16 cellular contexts compared by ENCODE assay signal in genomic region chr4:94523617-94524016, GRCh38.
A peak's percentile ranks its signal among the peaks of the same experiment; 100 is the strongest.
DNase-seq lines count a peak whose midpoint lies in the region; ATAC-seq and TF ChIP-seq lines count a peak whose summit lies in the region.
"Had no signal": no experiment of that assay in that cellular context is flagged by ENCODE, and none has a peak within 500 bp of the region (broad histone marks: within the 10 kb centered on the region; RNA-seq: fewer than 3 reads in every experiment).

No MANE protein-coding gene starts in this region.

- 92% methylated on average over 3 of the region's 3 CpGs for WGBS in esophagus muscularis mucosa

- H3K27ac ChIP-seq in HCT116 (ENCODE audit: low read depth, low read length) = peak overlapping the region; percentile 63; the same call in 1 of the 2 replicates
- peak overlapping the region; percentile 44 for H3K27ac ChIP-seq in SJSA1
- H3K27ac ChIP-seq in esophagus muscularis mucosa (replicated peaks in 1 of 4) = peak overlapping the region in 3 of 4 donors; percentile 21 to 58 (median 42)
- peak overlapping the region; percentile 68 to 99 (median 84) for H3K27ac ChIP-seq in gastrocnemius medialis

- H3K9me2 ChIP-seq in HCT116 (ENCODE audit: insufficient read depth) = 0 out of 2 replicates have a peak, but pooled peaks cover 2% of the 10 kb centered on the region

- no peaks in the 10 kb centered on the region for H4K20me1 ChIP-seq in HCT116 (ENCODE audit: insufficient read depth)

- ATAC-seq in HCT116 (peak; percentile 82), gastrocnemius medialis (peak in 1 of 2 donors; percentile 32)

- POLR2A ChIA-PET in HCT116 (lab: Charles Lee) = no interaction called here

- no peak overlapping the region for H2AFZ ChIP-seq in HCT116 (ENCODE audit: low read depth, low read length, poor library complexity, severe bottlenecking)

- peaks cover 9% of the 10 kb centered on the region for H3K79me2 ChIP-seq in HCT116 (ENCODE audit: insufficient read depth, low read length)

- H3K9ac ChIP-seq in HCT116 (ENCODE audit: low read length) = no peak overlapping the region

- H3K4me1 ChIP-seq in HCT116 (ENCODE audit: control insufficient read depth in 1 of 2, insufficient read depth in 2 of 2, low read length in 2 of 2) = peaks cover 31 to 48% of the 10 kb centered on the region in 2 experiments
- H3K4me1 ChIP-seq in SJSA1 (replicated peaks) = peaks cover 53% of the 10 kb centered on the region
- peaks cover 80 to 92% (median 86%) of the 10 kb centered on the region in 4 donors for H3K4me1 ChIP-seq in esophagus muscularis mucosa
- peaks cover 91% of the 10 kb centered on the region in 2 donors for H3K4me1 ChIP-seq in gastrocnemius medialis

- H3K4me2 ChIP-seq in HCT116 (ENCODE audit: low read length) = peak overlapping the region; percentile 52

- CTCF ChIA-PET in HCT116 (lab: Charles Lee) = no interaction called here

- no peak for TF ChIP-seq CTCF in HCT116 (IDR thresholded peaks at IDR 0.05 in 2 of 3, conservative IDR thresholded peaks at IDR 0.05 in 1 of 3; ENCODE audit: borderline replicate concordance in 1 of 3, insufficient read depth in 1 of 3, low read depth in 2 of 3, low read length in 2 of 3)
- TF ChIP-seq CTCF in esophagus muscularis mucosa (IDR thresholded peaks at IDR 0.05) = no peak
- no peak for TF ChIP-seq CTCF in gastrocnemius medialis (IDR thresholded peaks at IDR 0.05 in 4 of 5, conservative IDR thresholded peaks at IDR 0.05 in 1 of 5)

- BruUV-seq in HCT116 (replicated peaks; lab: Mats Ljungman, UMichigan) = no TSS peak

- in situ Hi-C loops in gastrocnemius medialis (cut with MboI; ENCODE audit: low sequenced_read_pairs in 4 of 4) = no loop called here

- H3K9me3 ChIP-seq in HCT116 (ENCODE audit: control insufficient read depth in 1 of 2, insufficient read depth in 1 of 2, low read depth in 1 of 2, low read length in 2 of 2) (no peaks in the 10 kb centered on the region), SJSA1 (replicated peaks) (no peaks in the 10 kb centered on the region), esophagus muscularis mucosa (no peaks in the 10 kb centered on the region), gastrocnemius medialis (no peaks in the 10 kb centered on the region)

- RAD21 ChIA-PET in HCT116 (lab: Charles Lee; ENCODE audit: low non-redundant PET in 1 of 2, low total read pairs in 2 of 2, uncharacterized antibody in 2 of 2, unreplicated experiment in 2 of 2) = no interaction called here

- intact Hi-C loops in HCT116 (cut with micrococcal nuclease) (no loop called here), esophagus muscularis mucosa (cut with DNase I) (no loop called here), gastrocnemius medialis (cut with DNase I; ENCODE audit: low total_unique reads) (no loop called here)

- H3K36me3 ChIP-seq in HCT116 (ENCODE audit: control insufficient read depth in 1 of 2, insufficient read depth in 2 of 2, low read length in 2 of 2) = no peaks in the 10 kb centered on the region
- H3K36me3 ChIP-seq in SJSA1 = peaks cover 18% of the 10 kb centered on the region
- H3K36me3 ChIP-seq in esophagus muscularis mucosa = peaks cover 0 to 23% (median 0%) of the 10 kb centered on the region in 4 donors
- H3K36me3 ChIP-seq in gastrocnemius medialis = no peaks in the 10 kb centered on the region

- no peak for TF ChIP-seq RAD21 in HCT116 (IDR thresholded peaks at IDR 0.05; ENCODE audit: low read depth)

- no peak for TF ChIP-seq EP300 in esophagus muscularis mucosa (IDR thresholded peaks at IDR 0.05)

- no peak overlapping the region; a peak in 1 of 4 replicates for H3K4me3 ChIP-seq in HCT116 (replicated peaks in 1 of 2; ENCODE audit: low read depth in 1 of 2, low read length in 2 of 2)
- H3K4me3 ChIP-seq in SJSA1 = no peak overlapping the region
- no peak overlapping the region for H3K4me3 ChIP-seq in esophagus muscularis mucosa
- no peak overlapping the region for H3K4me3 ChIP-seq in gastrocnemius medialis

- DNase-seq in HCT116 (ENCODE audit: low read depth, low spot score) = no peak
- peak in 1 of 2 experiments; percentile 60 for DNase-seq in SJSA1 (ENCODE audit: low read depth in 1 of 2, low spot score in 2 of 2)
- no peak for DNase-seq in esophagus muscularis mucosa (ENCODE audit: extremely low spot score)
- no peak for DNase-seq in gastrocnemius medialis
- DNase-seq in activated CD4-positive, alpha-beta T cell treated with anti-CD3 and anti-CD28 coated beads for 4 hours = no peak
- no peak for DNase-seq in SK-N-DZ (ENCODE audit: low spot score)
- DNase-seq in GM03348 (ENCODE audit: low spot score) = no peak
- no peak for DNase-seq in NCI-H345 (lab: John Stamatoyannopoulos, UW)
- DNase-seq: aorta; DMS 273 treated with DMSO at 0.1 percent for 48 hours; islet precursor cell; NCI-H1417 treated with DMSO at 0.1 percent for 48 hours; NCI-H446 treated with DMSO at 0.1 percent for 48 hours; nucleus accumbens; small intestine; stimulated activated naive CD4-positive, alpha-beta T cell had no signal

- no peak for TF ChIP-seq POLR2A in HCT116 (IDR thresholded peaks at IDR 0.05; ENCODE audit: borderline replicate concordance, extremely low read depth, insufficient read depth, insufficient read length)
- no peak for TF ChIP-seq POLR2A in esophagus muscularis mucosa (IDR thresholded peaks at IDR 0.05; ENCODE audit: low read depth)
- no peak for TF ChIP-seq POLR2A in gastrocnemius medialis (IDR thresholded peaks at IDR 0.05)

- H3K27me3 ChIP-seq in HCT116 (ENCODE audit: insufficient read depth, low read length) = no peaks in the 10 kb centered on the region
- no peaks in the 10 kb centered on the region for H3K27me3 ChIP-seq in SJSA1 (replicated peaks)
- no peaks in the 10 kb centered on the region for H3K27me3 ChIP-seq in esophagus muscularis mucosa
- no peaks in the 10 kb centered on the region for H3K27me3 ChIP-seq in gastrocnemius medialis

TF ChIP-seq in HCT116, 20 proteins besides CTCF, POLR2A, EP300 and RAD21:
- TF ChIP-seq CEBPB (IDR thresholded peaks at IDR 0.05; ENCODE audit: low read depth) (peak; percentile 42; the same call in 1 of the 2 replicates), CBX3 (IDR thresholded peaks at IDR 0.05; ENCODE audit: low read depth) (peak; percentile 61; the same call in 1 of the 2 replicates), YY1 (IDR thresholded peaks at IDR 0.05; ENCODE audit: extremely low read depth, insufficient replicate concordance, low read depth, low read length) (peak; percentile 77), ZFX (IDR thresholded peaks at IDR 0.05) (no peak), EZH2 (IDR thresholded peaks at IDR 0.05) (no peak), SP1 (IDR thresholded peaks at IDR 0.05; ENCODE audit: low read depth) (peak; percentile 26; the same call in 1 of the 2 replicates), JUND (IDR thresholded peaks at IDR 0.05) (peak; percentile 67), FOSL1 (IDR thresholded peaks at IDR 0.05; ENCODE audit: low read depth) (peak; percentile 70), SRF (IDR thresholded peaks at IDR 0.05; ENCODE audit: low read depth) (no peak), ZNF274 (IDR thresholded peaks at IDR 0.05; ENCODE audit: low read depth, low read length) (no peak)
- TF ChIP-seq, protein P1, sequence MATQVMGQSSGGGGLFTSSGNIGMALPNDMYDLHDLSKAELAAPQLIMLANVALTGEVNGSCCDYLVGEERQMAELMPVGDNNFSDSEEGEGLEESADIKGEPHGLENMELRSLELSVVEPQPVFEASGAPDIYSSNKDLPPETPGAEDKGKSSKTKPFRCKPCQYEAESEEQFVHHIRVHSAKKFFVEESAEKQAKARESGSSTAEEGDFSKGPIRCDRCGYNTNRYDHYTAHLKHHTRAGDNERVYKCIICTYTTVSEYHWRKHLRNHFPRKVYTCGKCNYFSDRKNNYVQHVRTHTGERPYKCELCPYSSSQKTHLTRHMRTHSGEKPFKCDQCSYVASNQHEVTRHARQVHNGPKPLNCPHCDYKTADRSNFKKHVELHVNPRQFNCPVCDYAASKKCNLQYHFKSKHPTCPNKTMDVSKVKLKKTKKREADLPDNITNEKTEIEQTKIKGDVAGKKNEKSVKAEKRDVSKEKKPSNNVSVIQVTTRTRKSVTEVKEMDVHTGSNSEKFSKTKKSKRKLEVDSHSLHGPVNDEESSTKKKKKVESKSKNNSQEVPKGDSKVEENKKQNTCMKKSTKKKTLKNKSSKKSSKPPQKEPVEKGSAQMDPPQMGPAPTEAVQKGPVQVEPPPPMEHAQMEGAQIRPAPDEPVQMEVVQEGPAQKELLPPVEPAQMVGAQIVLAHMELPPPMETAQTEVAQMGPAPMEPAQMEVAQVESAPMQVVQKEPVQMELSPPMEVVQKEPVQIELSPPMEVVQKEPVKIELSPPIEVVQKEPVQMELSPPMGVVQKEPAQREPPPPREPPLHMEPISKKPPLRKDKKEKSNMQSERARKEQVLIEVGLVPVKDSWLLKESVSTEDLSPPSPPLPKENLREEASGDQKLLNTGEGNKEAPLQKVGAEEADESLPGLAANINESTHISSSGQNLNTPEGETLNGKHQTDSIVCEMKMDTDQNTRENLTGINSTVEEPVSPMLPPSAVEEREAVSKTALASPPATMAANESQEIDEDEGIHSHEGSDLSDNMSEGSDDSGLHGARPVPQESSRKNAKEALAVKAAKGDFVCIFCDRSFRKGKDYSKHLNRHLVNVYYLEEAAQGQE (IDR thresholded peaks at IDR 0.05; ENCODE audit: low read depth) = no peak
- TF ChIP-seq, protein P2, sequence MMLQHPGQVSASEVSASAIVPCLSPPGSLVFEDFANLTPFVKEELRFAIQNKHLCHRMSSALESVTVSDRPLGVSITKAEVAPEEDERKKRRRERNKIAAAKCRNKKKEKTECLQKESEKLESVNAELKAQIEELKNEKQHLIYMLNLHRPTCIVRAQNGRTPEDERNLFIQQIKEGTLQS (IDR thresholded peaks at IDR 0.05) = no peak
TF ChIP-seq in HCT116: peak in this region for 6.
